In genomic region chr3:103089758-103090157, GRCh38 we compare ENCODE assay signal across 11 cellular contexts.
"Had no signal": no experiment of that assay in that cellular context is flagged by ENCODE, and none has a peak within 500 bp of the region (broad histone marks: within the 10 kb centered on the region; RNA-seq: fewer than 3 reads in every experiment).

No MANE protein-coding gene starts in this region.

- FAIRE-seq: H1, H54 had no signal

- H2AFZ ChIP-seq: GM23248, GM23338 had no signal

- H3K9me3 ChIP-seq: HAP-1 had no signal

- H3K36me3 ChIP-seq: HAP-1 had no signal

- H3K4me3 ChIP-seq: GM23248, GM23338, HAP-1 had no signal

- H3K4me2 ChIP-seq: GM23338 had no signal

- H3K4me1 Mint-ChIP-seq: H9 had no signal

- H3K4me1 ChIP-seq: HAP-1 had no signal

- ATAC-seq: GM23338, HCT116 had no signal

- H3K4me3 Mint-ChIP-seq: GM23338, H9, HFFc6 had no signal

- DNase-seq: GM23248, GOT3, H7, H9, HCEC 1CT, HFFc6 had no signal

- H3K9me3 Mint-ChIP-seq: GM23338 had no signal

- H3K9ac ChIP-seq: GM23248 had no signal

- H3K27ac Mint-ChIP-seq: GM23338, H9, HFFc6 had no signal

- H3K27ac ChIP-seq: GM23248 had no signal
